ENCODE assay signal across 29 cellular contexts in the genomic region with DNA sequence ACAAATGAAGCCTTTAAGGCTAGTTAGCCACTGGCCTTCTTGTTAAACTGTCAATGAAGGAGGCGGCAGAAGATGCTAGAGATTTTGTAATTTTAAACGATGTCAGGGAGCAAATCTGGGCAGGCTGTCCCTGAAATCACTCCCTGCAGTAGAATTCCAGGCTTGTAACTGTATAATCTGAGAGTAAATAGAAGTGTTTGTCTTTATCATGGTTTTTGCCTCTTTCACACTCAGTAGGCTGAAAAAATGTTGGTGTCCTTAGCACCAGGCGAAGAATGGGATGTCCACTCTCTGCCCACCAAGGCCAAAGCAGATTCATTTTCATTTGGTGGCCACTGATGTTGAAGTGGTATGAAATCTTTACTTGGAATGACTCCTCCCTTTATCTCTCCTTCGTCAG.
"Had no signal": no experiment of that assay in that cellular context is flagged by ENCODE, and none has a peak within 500 bp of the region (broad histone marks: within the 10 kb centered on the region; RNA-seq: fewer than 3 reads in every experiment).

No MANE protein-coding gene starts in this region.

- FAIRE-seq: urothelium cell line had no signal

- H3K4me3 ChIP-seq: stomach, suprapubic skin, testis, thoracic aorta, thyroid gland, tibial artery, tibial nerve, transverse colon, upper lobe of left lung, upper lobe of right lung, uterus, vagina had no signal

- H3K27ac Mint-ChIP-seq: stimulated activated effector memory CD8-positive, alpha-beta T cell treated with anti-CD3 and anti-CD28 coated beads, Interleukin-12 subunit alpha, Interleukin-12 subunit beta, amount 100 ng/mL, for 72 hours; stimulated activated memory B cell treated with anti-CD40 and anti-IgM and Interleukin-4, amounts not matched to agents 10 μg/mL and 1 μg/mL and 100 μg/mL, for 72 hours; stimulated activated naive B cell treated with anti-CD40 and anti-IgM and Interleukin-4, amounts not matched to agents 10 μg/mL and 1 μg/mL and 100 μg/mL, for 72 hours; stimulated activated naive CD8-positive, alpha-beta T cell treated with anti-CD3 and anti-CD28 coated beads, Interleukin-15, Interleukin-2, amounts not matched to agents 100 ng/mL and 50 ng/mL, for 24 hours; type B pancreatic cell had no signal

- H3K9me3 Mint-ChIP-seq: stimulated activated effector memory CD8-positive, alpha-beta T cell treated with anti-CD3 and anti-CD28 coated beads, Interleukin-12 subunit alpha, Interleukin-12 subunit beta, amount 100 ng/mL, for 72 hours; stimulated activated memory B cell treated with anti-CD40 and anti-IgM and Interleukin-4, amounts not matched to agents 10 μg/mL and 1 μg/mL and 100 μg/mL, for 72 hours; stimulated activated naive B cell treated with anti-CD40 and anti-IgM and Interleukin-4, amounts not matched to agents 10 μg/mL and 1 μg/mL and 100 μg/mL, for 72 hours; stimulated activated naive CD8-positive, alpha-beta T cell treated with anti-CD3 and anti-CD28 coated beads, Interleukin-15, amount 100 ng/mL, for 72 hours; stimulated activated naive CD8-positive, alpha-beta T cell treated with anti-CD3 and anti-CD28 coated beads, Interleukin-15, Interleukin-2, amounts not matched to agents 100 ng/mL and 50 ng/mL, for 24 hours; type B pancreatic cell had no signal

- H3K27me3 Mint-ChIP-seq: type B pancreatic cell had no signal

- H3K36me3 ChIP-seq: stomach, suprapubic skin, thoracic aorta, thyroid gland, tibial artery, tibial nerve, transverse colon, upper lobe of left lung, upper lobe of right lung, uterus, vagina had no signal

- H3K4me1 Mint-ChIP-seq: stimulated activated effector memory CD8-positive, alpha-beta T cell treated with anti-CD3 and anti-CD28 coated beads, Interleukin-12 subunit alpha, Interleukin-12 subunit beta, amount 100 ng/mL, for 72 hours; stimulated activated memory B cell treated with anti-CD40 and anti-IgM and Interleukin-4, amounts not matched to agents 10 μg/mL and 1 μg/mL and 100 μg/mL, for 72 hours; stimulated activated naive B cell treated with anti-CD40 and anti-IgM and Interleukin-4, amounts not matched to agents 10 μg/mL and 1 μg/mL and 100 μg/mL, for 72 hours; stimulated activated naive CD8-positive, alpha-beta T cell treated with anti-CD3 and anti-CD28 coated beads, Interleukin-15, amount 100 ng/mL, for 72 hours had no signal

- H3K27me3 ChIP-seq: stomach, suprapubic skin, testis, thyroid gland, tibial nerve, transverse colon, upper lobe of left lung, upper lobe of right lung, uterus, vagina had no signal

- ATAC-seq: stimulated activated effector memory CD8-positive, alpha-beta T cell treated with anti-CD3 and anti-CD28 coated beads, Interleukin-12 subunit alpha, Interleukin-12 subunit beta, amount 100 ng/mL, for 72 hours; stimulated activated memory B cell treated with anti-CD40 and anti-IgM and Interleukin-4, amounts not matched to agents 10 μg/mL and 1 μg/mL and 100 μg/mL, for 72 hours; stimulated activated naive B cell treated with anti-CD40 and anti-IgM and Interleukin-4, amounts not matched to agents 10 μg/mL and 1 μg/mL and 100 μg/mL, for 72 hours; stimulated activated naive CD8-positive, alpha-beta T cell treated with anti-CD3 and anti-CD28 coated beads, Interleukin-15, amount 100 ng/mL, for 72 hours; stimulated activated naive CD8-positive, alpha-beta T cell treated with anti-CD3 and anti-CD28 coated beads, Interleukin-15, Interleukin-2, amounts not matched to agents 100 U/mL and 50 U/mL, for 24 hours; upper lobe of right lung had no signal

- DNase-seq: stimulated activated CD4-positive, alpha-beta T cell treated with anti-CD3 and anti-CD28 coated beads, Interleukin-2, amount 100 ng/mL, for 48 hours; stimulated activated CD4-positive, alpha-beta T cell treated with anti-CD3 and anti-CD28 coated beads, Interleukin-4, amount 100 ng/mL, for 1 hour; stimulated activated CD4-positive, alpha-beta T cell treated with anti-CD3 and anti-CD28 coated beads, Interleukin-4, amount 100 ng/mL, for 24 hours; stimulated activated CD4-positive, alpha-beta T cell treated with anti-CD3 and anti-CD28 coated beads, Interleukin-4, amount 100 ng/mL, for 4 hours; stimulated activated CD8-positive, alpha-beta memory T cell treated with anti-CD3 and anti-CD28 coated beads, Interleukin-4, amount 100 ng/mL, for 48 hours; stimulated activated naive B cell treated with anti-CD40 and anti-IgM and Interleukin-4, amounts not matched to agents 10 μg/mL and 1 μg/mL and 100 μg/mL, for 72 hours; stimulated activated naive CD4-positive, alpha-beta T cell; stimulated activated naive CD4-positive, alpha-beta T cell treated with Interleukin-2 at 50 U/mL for 16 hours; stimulated activated naive CD8-positive, alpha-beta T cell treated with anti-CD3 and anti-CD28 coated beads, Interleukin-15, amount 100 ng/mL, for 72 hours; stimulated activated naive CD8-positive, alpha-beta T cell treated with anti-CD3 and anti-CD28 coated beads, Interleukin-15, Interleukin-2, amounts not matched to agents 100 U/mL and 50 U/mL, for 24 hours; stomach; substantia nigra; testis; thyroid gland; tibial artery; transverse colon; trophoblast cell; upper lobe of left lung; upper lobe of right lung; uterus had no signal

- H3K9me3 ChIP-seq: stomach, suprapubic skin, testis, thoracic aorta, thyroid gland, tibial artery, tibial nerve, transverse colon, upper lobe of left lung, upper lobe of right lung, uterus, vagina had no signal

- H3K4me1 ChIP-seq: stomach, suprapubic skin, testis, thyroid gland, tibial artery, tibial nerve, transverse colon, upper lobe of left lung, upper lobe of right lung, uterus had no signal

- H3K27ac ChIP-seq: stomach, suprapubic skin, testis, thoracic aorta, thyroid gland, tibial artery, tibial nerve, transverse colon, upper lobe of left lung, upper lobe of right lung, uterus, vagina had no signal

- H3K36me3 Mint-ChIP-seq: stimulated activated effector memory CD8-positive, alpha-beta T cell treated with anti-CD3 and anti-CD28 coated beads, Interleukin-12 subunit alpha, Interleukin-12 subunit beta, amount 100 ng/mL, for 72 hours; stimulated activated memory B cell treated with anti-CD40 and anti-IgM and Interleukin-4, amounts not matched to agents 10 μg/mL and 1 μg/mL and 100 μg/mL, for 72 hours; stimulated activated naive B cell treated with anti-CD40 and anti-IgM and Interleukin-4, amounts not matched to agents 10 μg/mL and 1 μg/mL and 100 μg/mL, for 72 hours; type B pancreatic cell had no signal

- H3K4me3 Mint-ChIP-seq: stimulated activated effector memory CD8-positive, alpha-beta T cell treated with anti-CD3 and anti-CD28 coated beads, Interleukin-12 subunit alpha, Interleukin-12 subunit beta, amount 100 ng/mL, for 72 hours; stimulated activated memory B cell treated with anti-CD40 and anti-IgM and Interleukin-4, amounts not matched to agents 10 μg/mL and 1 μg/mL and 100 μg/mL, for 72 hours; stimulated activated naive B cell treated with anti-CD40 and anti-IgM and Interleukin-4, amounts not matched to agents 10 μg/mL and 1 μg/mL and 100 μg/mL, for 72 hours; stimulated activated naive CD8-positive, alpha-beta T cell treated with anti-CD3 and anti-CD28 coated beads, Interleukin-15, amount 100 ng/mL, for 72 hours; stimulated activated naive CD8-positive, alpha-beta T cell treated with anti-CD3 and anti-CD28 coated beads, Interleukin-15, Interleukin-2, amounts not matched to agents 100 ng/mL and 50 ng/mL, for 24 hours; type B pancreatic cell had no signal
